ENCODE assay signal across 3 cellular contexts in genomic region chr2:174671532-174671931, GRCh38.
A peak's percentile ranks its signal among the peaks of the same experiment; 100 is the strongest.
TF ChIP-seq lines count a peak whose summit lies in the region.

No MANE protein-coding gene starts in this region.

TF ChIP-seq in HEK293T, 16 proteins besides CTCF, POLR2A, EP300 and RAD21:
- TF ChIP-seq, protein P1, sequence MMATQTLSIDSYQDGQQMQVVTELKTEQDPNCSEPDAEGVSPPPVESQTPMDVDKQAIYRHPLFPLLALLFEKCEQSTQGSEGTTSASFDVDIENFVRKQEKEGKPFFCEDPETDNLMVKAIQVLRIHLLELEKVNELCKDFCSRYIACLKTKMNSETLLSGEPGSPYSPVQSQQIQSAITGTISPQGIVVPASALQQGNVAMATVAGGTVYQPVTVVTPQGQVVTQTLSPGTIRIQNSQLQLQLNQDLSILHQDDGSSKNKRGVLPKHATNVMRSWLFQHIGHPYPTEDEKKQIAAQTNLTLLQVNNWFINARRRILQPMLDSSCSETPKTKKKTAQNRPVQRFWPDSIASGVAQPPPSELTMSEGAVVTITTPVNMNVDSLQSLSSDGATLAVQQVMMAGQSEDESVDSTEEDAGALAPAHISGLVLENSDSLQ (IDR thresholded peaks at IDR 0.05), result 0 out of 2 replicates have a peak, but pooled peaks have one; percentile 49
- peak; percentile 50 for TF ChIP-seq L3MBTL2 (conservative IDR thresholded peaks at IDR 0.05)
TF ChIP-seq in HEK293T: peak in this region for 2; not testable (repeated sequence) for 14.

TF ChIP-seq in GM12878, 131 proteins besides CTCF, POLR2A, EP300 and RAD21:
- peak; percentile 61; the same call in 1 of the 2 replicates for TF ChIP-seq ZBTB33 (IDR thresholded peaks at IDR 0.05)

TF ChIP-seq in K562, 482 proteins besides CTCF, POLR2A, EP300 and RAD21 (continued from another document):
- TF ChIP-seq TRIM28 (IDR thresholded peaks at IDR 0.05), result peak; percentile 79
